22 cellular contexts compared by ENCODE assay signal in genomic region chr16:6864244-6864643, GRCh38.
"Had no signal": no experiment of that assay in that cellular context is flagged by ENCODE, and none has a peak within 500 bp of the region (broad histone marks: within the 10 kb centered on the region; RNA-seq: fewer than 3 reads in every experiment).

No MANE protein-coding gene starts in this region.

- H3K36me3 ChIP-seq: esophagus squamous epithelium, gastrocnemius medialis, heart right ventricle, left lung, lower lobe of right lung had no signal

- H3K27ac ChIP-seq: coronary artery, epithelial cell of prostate, esophagus squamous epithelium, gastrocnemius medialis, left lung, lower lobe of right lung had no signal

- H3K4me1 ChIP-seq: esophagus squamous epithelium, gastrocnemius medialis, heart right ventricle, left lung, lower lobe of right lung had no signal

- H3K27ac Mint-ChIP-seq: effector memory CD8-positive, alpha-beta T cell; endodermal cell; mesothelial cell of epicardium had no signal

- H3K27me3 Mint-ChIP-seq: effector memory CD8-positive, alpha-beta T cell had no signal

- ATAC-seq: effector memory CD8-positive, alpha-beta T cell; esophagus mucosa; gastrocnemius medialis; heart right ventricle; left cardiac atrium; left lung; left ventricle myocardium superior; lower lobe of right lung; mucosa of descending colon had no signal

- H3K27me3 ChIP-seq: esophagus squamous epithelium, gastrocnemius medialis, left lung had no signal

- H3K9me3 ChIP-seq: esophagus squamous epithelium, gastrocnemius medialis, left lung, lower lobe of right lung, mucosa of descending colon had no signal

- H3K4me3 Mint-ChIP-seq: effector memory CD8-positive, alpha-beta T cell; endodermal cell; mesothelial cell of epicardium had no signal

- H3K4me1 Mint-ChIP-seq: mesothelial cell of epicardium had no signal

- DNase-seq: effector CD8-positive, alpha-beta T cell; effector memory CD8-positive, alpha-beta T cell; endodermal cell; erythroblast; esophagus squamous epithelium; foreskin fibroblast; foreskin melanocyte; gastrocnemius medialis; glutamatergic neuron; head of caudate nucleus; heart right ventricle; hippocampal formation; left cardiac atrium; left lung; left ventricle myocardium superior; lower lobe of right lung; mesenchymal stem cell; mucosa of descending colon had no signal

- H3K36me3 Mint-ChIP-seq: mesothelial cell of epicardium had no signal

- H3K4me3 ChIP-seq: coronary artery, esophagus squamous epithelium, gastrocnemius medialis, heart right ventricle, left lung, lower lobe of right lung, mucosa of descending colon had no signal
